25 cellular contexts compared by ENCODE assay signal in genomic region chr7:44077061-44077460, GRCh38. TPM values are rescaled to one million over a fixed set of nuclear protein-coding genes. Genes with fewer than 3 reads are reported as not detected.
DNase-seq lines count a peak whose midpoint lies in the region; ATAC-seq and TF ChIP-seq lines count a peak whose summit lies in the region.
"Had no signal": no experiment of that assay in that cellular context is flagged by ENCODE, and none has a peak within 500 bp of the region (broad histone marks: within the 10 kb centered on the region; RNA-seq: fewer than 3 reads in every experiment).

No MANE protein-coding gene starts in this region.

- peaks cover 32 to 94% (median 74%) of the 10 kb centered on the region in 4 donors for H3K4me1 ChIP-seq in stomach

- 79 to 91% (median 82%) methylated on average over 9 of the region's 9 CpGs for WGBS in stomach, 5 donors

- intact Hi-C loops in Right ventricle myocardium inferior (cut with DNase I): no loop called here
- intact Hi-C loops in Right ventricle myocardium superior (cut with DNase I): no loop called here
- intact Hi-C loops in natural killer cell (cut with micrococcal nuclease): no loop called here
- intact Hi-C loops in stomach (cut with DNase I; ENCODE audit: low total_unique reads): loop anchor here (10.0 kb wide), 2 partner anchors 48 to 118 kb away; partner anchors contain the start of gene POLD2

- peaks cover 9% of the 10 kb centered on the region for H3K36me3 Mint-ChIP-seq in natural killer cell
- peaks cover 15 to 20% of the 10 kb centered on the region in 2 donors for H3K36me3 Mint-ChIP-seq in activated naive CD4-positive, alpha-beta T cell treated with anti-CD3 and anti-CD28 coated beads, Interleukin-2, amount 50 U/mL, for 72 hours

- H3K9me3 ChIP-seq in stomach: no peaks in the 10 kb centered on the region
- H3K9me3 ChIP-seq: upper lobe of left lung had no signal

- ATAC-seq in Right ventricle myocardium inferior: no peak
- ATAC-seq in Right ventricle myocardium superior (ENCODE audit: poor library complexity): no peak
- ATAC-seq in natural killer cell: no peak
- no peak for ATAC-seq in activated naive CD4-positive, alpha-beta T cell treated with anti-CD3 and anti-CD28 coated beads, Interleukin-2, amount 50 U/mL, for 72 hours
- ATAC-seq in GM21723 (IDR thresholded peaks at IDR 0.05; ENCODE audit: unreplicated experiment): no peak
- no peak for ATAC-seq in HG03439 (IDR thresholded peaks at IDR 0.05; ENCODE audit: unreplicated experiment)
- ATAC-seq: activated CD8-positive, alpha-beta memory T cell treated with anti-CD3 and anti-CD28 coated beads, Interleukin-2, amount 10 ng/mL, durations not matched to agents 7 days and 5 days; GM23338; T-cell had no signal

- TF ChIP-seq POLR2A in stomach (IDR thresholded peaks at IDR 0.05): no peak

- H3K27ac ChIP-seq in VCaP (0 out of 2 replicates have a peak overlapping the region, but pooled peaks have one; percentile 19), stomach (peak overlapping the region in 4 of 5 donors; percentile 35 to 87 (median 38))
- H3K27ac ChIP-seq: upper lobe of left lung had no signal

- H3K27me3 ChIP-seq in stomach: no peaks in the 10 kb centered on the region
- H3K27me3 ChIP-seq: upper lobe of left lung had no signal

- TF ChIP-seq EP300 in stomach (IDR thresholded peaks at IDR 0.05): no peak

- H3K9me3 Mint-ChIP-seq in natural killer cell: no peaks in the 10 kb centered on the region
- no peaks in the 10 kb centered on the region for H3K9me3 Mint-ChIP-seq in activated naive CD4-positive, alpha-beta T cell treated with anti-CD3 and anti-CD28 coated beads, Interleukin-2, amount 50 U/mL, for 72 hours
- H3K9me3 Mint-ChIP-seq: dendritic cell treated with granulocyte-macrophage colony-stimulating factor and Interleukin-4, amounts not matched to agents 40 ng/mL and 50 ng/mL, for 4 days; GM23338; mesothelial cell of epicardium; neural crest cell; T-cell had no signal

- H3K27me3 Mint-ChIP-seq in natural killer cell (ENCODE audit: low read depth in 2 of 2): no peaks in the 10 kb centered on the region
- H3K27me3 Mint-ChIP-seq: activated CD8-positive, alpha-beta memory T cell treated with anti-CD3 and anti-CD28 coated beads, Interleukin-2, amount 10 ng/mL, durations not matched to agents 7 days and 5 days; dendritic cell treated with granulocyte-macrophage colony-stimulating factor and Interleukin-4, amounts not matched to agents 40 ng/mL and 50 ng/mL, for 4 days; T-cell had no signal

- TF ChIP-seq CTCF in VCaP (conservative IDR thresholded peaks at IDR 0.05): no peak
- no peak for TF ChIP-seq CTCF in natural killer cell (IDR thresholded peaks at IDR 0.05)
- TF ChIP-seq CTCF in stomach (IDR thresholded peaks at IDR 0.05): no peak

- H3K4me3 Mint-ChIP-seq in natural killer cell: no peak overlapping the region
- H3K4me3 Mint-ChIP-seq: activated CD8-positive, alpha-beta memory T cell treated with anti-CD3 and anti-CD28 coated beads, Interleukin-2, amount 10 ng/mL, durations not matched to agents 7 days and 5 days; dendritic cell treated with granulocyte-macrophage colony-stimulating factor and Interleukin-4, amounts not matched to agents 40 ng/mL and 50 ng/mL, for 4 days; GM23338; mesothelial cell of epicardium; T-cell had no signal

- H3K4me1 Mint-ChIP-seq in natural killer cell: peaks cover 30 to 56% of the 10 kb centered on the region in 2 donors

- no peak overlapping the region for H3K4me3 ChIP-seq in stomach
- H3K4me3 ChIP-seq: GM23338, upper lobe of left lung had no signal

- H3K27ac Mint-ChIP-seq in natural killer cell: peak overlapping the region; percentile 90 to 94
- peak overlapping the region in 1 of 2 donors; percentile 50 for H3K27ac Mint-ChIP-seq in activated naive CD4-positive, alpha-beta T cell treated with anti-CD3 and anti-CD28 coated beads, Interleukin-2, amount 50 U/mL, for 72 hours
- H3K27ac Mint-ChIP-seq: dendritic cell treated with granulocyte-macrophage colony-stimulating factor and Interleukin-4, amounts not matched to agents 40 ng/mL and 50 ng/mL, for 4 days; GM23338; mesothelial cell of epicardium had no signal

- peaks cover 59 to 84% (median 82%) of the 10 kb centered on the region in 4 donors for H3K36me3 ChIP-seq in stomach

- DNase-seq in Right ventricle myocardium inferior (ENCODE audit: missing footprints): peak; percentile 45
- no peak for DNase-seq in Right ventricle myocardium superior
- DNase-seq in natural killer cell: no peak
- no peak for DNase-seq in stomach
- DNase-seq in activated naive CD4-positive, alpha-beta T cell treated with anti-CD3 and anti-CD28 coated beads, Interleukin-2, amount 50 U/mL, for 72 hours (ENCODE audit: low spot score in 2 of 2): no peak
- DNase-seq: activated CD4-positive, alpha-beta T cell treated with anti-CD3 and anti-CD28 coated beads for 4 hours; activated CD8-positive, alpha-beta memory T cell treated with anti-CD3 and anti-CD28 coated beads, Interleukin-2, amount 10 ng/mL, durations not matched to agents 7 days and 5 days; activated gamma-delta T cell treated with Interleukin-2 at 50 U/mL for 16 hours; amygdala; DMS 273 treated with DMSO at 0.1 percent for 48 hours; NCI-H1048; NCI-H2029 treated with DMSO at 0.1 percent for 48 hours; NCI-H446 treated with DMSO at 0.1 percent for 48 hours; SIG-M5; stimulated activated CD4-positive, alpha-beta T cell treated with anti-CD3 and anti-CD28 coated beads, Interleukin-12 subunit alpha, Interleukin-12 subunit beta, amount 100 ng/mL, for 4 hours; T-cell; upper lobe of left lung had no signal

RNA-seq across cellular contexts. Expression of gene POLM, which starts 5.3 kb away (rescaled TPM):
- total RNA-seq in Right ventricle myocardium inferior: 16.1 TPM
- total RNA-seq in Right ventricle myocardium superior: 15.5 TPM
- total RNA-seq in natural killer cell: 10 to 100 TPM; 41.7 to 74.1 (median 50.9) TPM
- total RNA-seq in stomach: 10 to 100 TPM in 4 of 5 donors, 1 to 10 TPM in 1; 4.7 to 94.2 (median 17.8) TPM
- 10 to 100 TPM; 10.2 to 18.6 (median 10.6) TPM for polyA plus RNA-seq in stomach
- total RNA-seq in activated naive CD4-positive, alpha-beta T cell treated with anti-CD3 and anti-CD28 coated beads, Interleukin-2, amount 50 U/mL, for 72 hours: 10 to 100 TPM; 35.7 to 37.2 TPM

RNA-seq across cellular contexts. Expression of gene PGAM2, which starts 11.7 kb away (rescaled TPM):
- total RNA-seq in Right ventricle myocardium inferior: 1,123 TPM
- total RNA-seq in Right ventricle myocardium superior: 1,131 TPM
- total RNA-seq in natural killer cell: 1 to 10 TPM; 1.0 to 1.9 (median 1.5) TPM
- under 1 TPM in 1 of 5 donors, not detected in 4; 0.92 TPM for total RNA-seq in stomach
- polyA plus RNA-seq in stomach: 1 to 10 TPM; 3.1 to 5.8 (median 4.2) TPM
- total RNA-seq in activated naive CD4-positive, alpha-beta T cell treated with anti-CD3 and anti-CD28 coated beads, Interleukin-2, amount 50 U/mL, for 72 hours: 1 to 10 TPM in 1 of 2 donors, under 1 TPM in 1; 0.64 to 1.0 TPM
- total RNA-seq: LHCN-M2 had no signal

RNA-seq across cellular contexts. Expression of gene AEBP1, which starts 27.1 kb away (rescaled TPM):
- total RNA-seq in Right ventricle myocardium inferior: 13.6 TPM
- 12.4 TPM for total RNA-seq in Right ventricle myocardium superior
- 1 to 10 TPM; 3.3 to 9.0 (median 6.4) TPM for total RNA-seq in natural killer cell
- 100 to 1,000 TPM in 1 of 5 donors, 10 to 100 TPM in 4; 37.3 to 179 (median 58.8) TPM for total RNA-seq in stomach
- 10 to 100 TPM; 14.6 to 36.7 (median 17.7) TPM for polyA plus RNA-seq in stomach
- total RNA-seq in activated naive CD4-positive, alpha-beta T cell treated with anti-CD3 and anti-CD28 coated beads, Interleukin-2, amount 50 U/mL, for 72 hours: 10 to 100 TPM; 14.6 to 26.9 TPM
- total RNA-seq: LHCN-M2 had no signal

RNA-seq across cellular contexts. Expression of gene DBNL, which starts 32.6 kb away (rescaled TPM):
- total RNA-seq in Right ventricle myocardium inferior: 36.0 TPM
- 28.0 TPM for total RNA-seq in Right ventricle myocardium superior
- 100 to 1,000 TPM; 123 to 129 (median 129) TPM for total RNA-seq in natural killer cell
- 100 to 1,000 TPM in 2 of 5 donors, 10 to 100 TPM in 3; 27.4 to 154 (median 77.8) TPM for total RNA-seq in stomach
- 10 to 100 TPM; 75.9 to 98.7 (median 78.1) TPM for polyA plus RNA-seq in stomach
- total RNA-seq in activated naive CD4-positive, alpha-beta T cell treated with anti-CD3 and anti-CD28 coated beads, Interleukin-2, amount 50 U/mL, for 72 hours: 100 to 1,000 TPM in 1 of 2 donors, 10 to 100 TPM in 1; 75.3 to 123 TPM

RNA-seq across cellular contexts. Expression of gene POLD2, which starts 46.3 kb away (rescaled TPM):
- total RNA-seq in Right ventricle myocardium inferior (87.3 TPM), Right ventricle myocardium superior (75.3 TPM), natural killer cell (10 to 100 TPM; 30.1 to 38.3 (median 38.1) TPM), stomach (10 to 100 TPM; 19.8 to 91.2 (median 34.3) TPM)
- polyA plus RNA-seq in stomach: 10 to 100 TPM; 77.2 to 85.4 (median 79.6) TPM
- 100 to 1,000 TPM; 129 to 212 TPM for total RNA-seq in activated naive CD4-positive, alpha-beta T cell treated with anti-CD3 and anti-CD28 coated beads, Interleukin-2, amount 50 U/mL, for 72 hours

Comparison
In these comparisons a context has a peak if more than half of its experiments do, and no peak if none do; other contexts are left out.
1. RNA of gene PGAM2, which starts 11.7 kb away (total RNA-seq): 1,131 TPM in Right ventricle myocardium superior (single experiment) and 1,123 TPM in Right ventricle myocardium inferior (single experiment); 1.0 to 1.9 TPM in natural killer cell, 0.64 to 1.0 TPM in activated naive CD4-positive, alpha-beta T cell treated with anti-CD3 and anti-CD28 coated beads, Interleukin-2, amount 50 U/mL, for 72 hours and 0.92 TPM in stomach; every median in the first group is over 100 times any median in the second.